11 cellular contexts compared by ENCODE assay signal in the genomic region with DNA sequence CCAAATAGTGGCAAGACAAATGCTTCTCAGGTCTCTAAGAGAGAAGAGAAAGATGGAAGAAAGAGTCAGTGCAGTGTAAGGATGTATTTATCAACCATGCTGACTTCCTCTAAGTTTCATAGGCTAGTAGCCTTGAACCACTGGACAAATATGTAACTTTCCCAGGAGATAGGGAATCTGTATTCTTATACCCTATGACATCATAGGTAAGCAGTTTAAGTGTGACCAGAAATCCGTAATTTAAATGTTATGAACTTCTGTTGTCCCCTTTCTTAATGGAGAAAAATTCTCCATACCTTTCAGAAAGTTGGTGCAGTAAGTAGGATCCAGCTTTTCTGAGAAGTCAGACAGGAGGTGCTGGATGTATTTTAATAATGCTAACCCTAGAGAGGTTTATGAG.
"Had no signal": no experiment of that assay in that cellular context is flagged by ENCODE, and none has a peak within 500 bp of the region (broad histone marks: within the 10 kb centered on the region; RNA-seq: fewer than 3 reads in every experiment).

No MANE protein-coding gene starts in this region.

- FAIRE-seq: H1, H54 had no signal

- H3K9me3 ChIP-seq: HAP-1 had no signal

- DNase-seq: GM23248, GOT3, H7, H9, HCEC 1CT, HFFc6 had no signal

- H3K27ac ChIP-seq: GM23248 had no signal

- ATAC-seq: GM23338, HCT116 had no signal

- H3K9ac ChIP-seq: GM23248 had no signal

- H3K4me2 ChIP-seq: GM23338 had no signal

- H3K36me3 ChIP-seq: HAP-1 had no signal

- H2AFZ ChIP-seq: GM23248, GM23338 had no signal

- H3K4me1 ChIP-seq: HAP-1 had no signal

- H3K4me3 ChIP-seq: GM23248, GM23338, HAP-1 had no signal
